In the genomic region with DNA sequence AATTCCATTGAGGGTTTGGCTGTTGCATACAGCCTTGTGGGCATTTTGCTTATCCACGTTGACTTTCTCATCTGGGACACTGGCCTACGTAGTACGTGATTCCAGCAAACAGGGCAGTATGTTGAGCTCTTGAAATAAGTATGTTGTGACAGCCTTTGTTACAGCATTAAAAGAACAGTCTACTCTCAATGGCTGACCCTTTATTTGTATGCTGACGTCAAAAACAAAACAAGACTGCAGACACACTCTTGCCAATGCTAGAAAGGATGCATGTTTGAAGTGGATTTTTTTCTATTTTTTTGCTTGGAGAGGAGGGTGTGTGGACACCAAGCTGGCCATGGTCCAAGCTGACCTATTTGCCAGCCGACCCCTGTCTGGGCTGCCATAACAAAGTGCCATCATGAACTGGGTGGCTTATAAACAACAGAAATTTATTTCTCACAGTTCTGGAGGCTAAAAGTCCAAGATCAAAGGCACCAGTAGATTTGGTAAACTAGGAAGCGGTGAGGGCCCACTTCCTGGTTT, we compare ENCODE assay signal across 8 cellular contexts. TPM values are rescaled to one million over a fixed set of nuclear protein-coding genes. Genes with fewer than 3 reads are reported as not detected.
DNase-seq lines count a peak whose midpoint lies in the region; ATAC-seq, FAIRE-seq and TF ChIP-seq lines count a peak whose summit lies in the region.

No MANE protein-coding gene starts in this region.

- no peak overlapping the region for H4K5ac ChIP-seq in H1 (ENCODE audit: insufficient read length, low read depth, low read length)

- H4K20me1 ChIP-seq in DND-41 (ENCODE audit: insufficient read depth, low read length) (no peaks in the 10 kb centered on the region), PC-9 (ENCODE audit: insufficient read depth) (no peaks in the 10 kb centered on the region), H1 (replicated peaks in 1 of 2; ENCODE audit: control insufficient read depth in 1 of 2, insufficient read depth in 2 of 2, low read length in 2 of 2) (no peaks in the 10 kb centered on the region)

- no peak overlapping the region for H4K12ac ChIP-seq in trophoblast cell (ENCODE audit: low read depth, low read length)

- TF ChIP-seq EP300 in H1 (IDR thresholded peaks at IDR 0.05; ENCODE audit: borderline replicate concordance in 1 of 2, low read depth in 2 of 2, low read length in 2 of 2) = no peak

- CTCF ChIA-PET in PC-9 (lab: Charles Lee) = interaction anchor here (0.8 to 1.9 kb wide), 2 partner anchors 11 to 26 kb away, joined by 3 to 10 read pairs; partner anchors contain the start of genes RALGAPB and SNHG17
- CTCF ChIA-PET in H1 (lab: Charles Lee; ENCODE audit: partially characterized antibody) = interaction anchor here (0.7 to 5.9 kb wide), 13 partner anchors 8 to 255 kb away, joined by 3 to 85 read pairs (median 4); partner anchors contain the start of genes RALGAPB and SNHG17

- no peaks in the 10 kb centered on the region; the same call in 1 of the 2 replicates for H3K23me2 ChIP-seq in H1 (ENCODE audit: low read depth, low read length)

- H3K79me1 ChIP-seq in H1 (ENCODE audit: low read depth, low read length) (peaks cover 3% of the 10 kb centered on the region; the same call in 1 of the 2 replicates), trophoblast cell (ENCODE audit: low read length) (peaks cover 4% of the 10 kb centered on the region)

- H2BK120ac ChIP-seq in H1 (replicated peaks; ENCODE audit: low read depth, low read length) (no peak overlapping the region), trophoblast cell (ENCODE audit: insufficient read depth, low read length, poor library complexity) (no peak overlapping the region)

- peak overlapping the region; percentile 96 for H3K9ac ChIP-seq in DND-41 (ENCODE audit: low read depth, low read length)
- H3K9ac ChIP-seq in H1 (replicated peaks in 1 of 4; ENCODE audit: extremely low read depth in 1 of 4, low read depth in 3 of 4, low read length in 3 of 4) = no peak overlapping the region
- H3K9ac ChIP-seq in trophoblast cell (ENCODE audit: low read length) = no peak overlapping the region

- no peak overlapping the region for H3K56ac ChIP-seq in H1 (replicated peaks; ENCODE audit: insufficient read length, low read depth, low read length)

- no peak for FAIRE-seq in H1 (lab: Jason Lieb, UNC)

- no peak overlapping the region for H2BK20ac ChIP-seq in H1 (ENCODE audit: low read length)

- H3K27me3 ChIP-seq in DND-41 (ENCODE audit: insufficient read depth, low read length, poor library complexity) (no peaks in the 10 kb centered on the region), PC-9 (ENCODE audit: insufficient read depth, low read depth) (no peaks in the 10 kb centered on the region), H1 (replicated peaks in 1 of 4; ENCODE audit: control insufficient read depth in 3 of 4, extremely low read depth in 1 of 4, insufficient read depth in 3 of 4, low read length in 3 of 4) (no peaks in the 10 kb centered on the region; a peak in 2 of 7 replicates), trophoblast cell (ENCODE audit: insufficient read depth, low read length) (no peaks in the 10 kb centered on the region)

- H3K27ac ChIP-seq in DND-41 (ENCODE audit: low read length) (peak overlapping the region; percentile 88), PC-9 (no peak overlapping the region), H1 (ENCODE audit: low read depth, low read length) (no peak overlapping the region), trophoblast cell (ENCODE audit: low read depth, low read length) (no peak overlapping the region)

- H2BK12ac ChIP-seq in H1 (ENCODE audit: low read depth, low read length) = no peak overlapping the region
- no peak overlapping the region for H2BK12ac ChIP-seq in trophoblast cell (ENCODE audit: low read length)

- H3K4me2 ChIP-seq in DND-41 (ENCODE audit: insufficient read depth, low read length) (peak overlapping the region; percentile 81), PC-9 (peak overlapping the region; percentile 86; the same call in 1 of the 2 replicates), H1 (ENCODE audit: insufficient read depth in 1 of 2, low read depth in 2 of 2, low read length in 2 of 2) (no peak overlapping the region), trophoblast cell (ENCODE audit: low read length) (no peak overlapping the region)

- no peak overlapping the region for H3K14ac ChIP-seq in H1 (ENCODE audit: insufficient read length)
- no peak overlapping the region for H3K14ac ChIP-seq in trophoblast cell (ENCODE audit: low read length)

- no peak for TF ChIP-seq POLR2A in H1 (IDR thresholded peaks at IDR 0.05; ENCODE audit: control extremely low read depth in 1 of 2, low read depth in 2 of 2, low read length in 2 of 2)

- H3K36me3 ChIP-seq in DND-41 (ENCODE audit: insufficient read depth, low read length) (peaks cover 18% of the 10 kb centered on the region), PC-9 (ENCODE audit: low read depth) (no peaks in the 10 kb centered on the region; the same call in 1 of the 2 replicates), H1 (ENCODE audit: control insufficient read depth in 2 of 4, insufficient read depth in 4 of 4, low read length in 3 of 4) (peaks cover 0 to 15% (median 6%) of the 10 kb centered on the region in 4 experiments; a peak in 4 of 8 replicates), trophoblast cell (ENCODE audit: control insufficient read depth in 1 of 2, insufficient read depth in 2 of 2, low read length in 2 of 2) (peaks cover 16 to 19% of the 10 kb centered on the region in 2 experiments)

- H3K4ac ChIP-seq in H1 (replicated peaks; ENCODE audit: insufficient read length, low read depth, low read length) (no peak overlapping the region), trophoblast cell (ENCODE audit: low read depth, low read length) (no peak overlapping the region)

- peak overlapping the region; percentile 85 for H2AFZ ChIP-seq in DND-41 (ENCODE audit: low read depth, low read length)
- H2AFZ ChIP-seq in PC-9 = peak overlapping the region; percentile 59; the same call in 1 of the 2 replicates
- peak overlapping the region; percentile 93 for H2AFZ ChIP-seq in H1 (ENCODE audit: low read length)
- H2AFZ ChIP-seq in trophoblast cell (ENCODE audit: insufficient read depth, low read length, poor library complexity) = peak overlapping the region; percentile 60

- 83% methylated on average over 6 of the region's 6 CpGs; no CpG with 5 or more reads in 1 of the 2 experiments for WGBS in H1 (ENCODE audit: extremely low coverage in 1 of 2, insufficient coverage in 1 of 2, insufficient read length in 1 of 2, insufficient replicate concordance in 2 of 2, low coverage in 1 of 2, low lambda C conversion rate in 2 of 2, missing lambda C conversion rate in 1 of 2), 2 experiments
- whole genome bisulfite sequencing in trophoblast cell (ENCODE audit: extremely low coverage, insufficient coverage, insufficient read length) = no CpG with 5 or more reads among the region's 6 CpGs

- no TSS peak for BruUV-seq in PC-9 (replicated peaks; lab: Mats Ljungman, UMichigan)

- H3K4me1 ChIP-seq in DND-41 (ENCODE audit: insufficient read depth, low read length) (peaks cover 27% of the 10 kb centered on the region), PC-9 (replicated peaks; ENCODE audit: insufficient read depth) (no peaks in the 10 kb centered on the region), H1 (replicated peaks in 1 of 4; ENCODE audit: control insufficient read depth in 3 of 4, insufficient read depth in 4 of 4, low read length in 3 of 4) (peaks cover 0 to 7% (median 4%) of the 10 kb centered on the region in 4 experiments; a peak in 4 of 7 replicates), trophoblast cell (ENCODE audit: control insufficient read depth in 1 of 2, insufficient read depth in 2 of 2, low read length in 2 of 2) (peaks cover 9% of the 10 kb centered on the region in 2 experiments)

- no peak for TF ChIP-seq RAD21 in H1 (IDR thresholded peaks at IDR 0.05 in 1 of 2, conservative IDR thresholded peaks at IDR 0.05 in 1 of 2; ENCODE audit: low read depth in 2 of 2, low read length in 2 of 2)

- H3K4me3 ChIP-seq in DND-41 (ENCODE audit: low read depth in 1 of 2, low read length in 2 of 2) (peak overlapping the region in 1 of 2 experiments; percentile 88; a peak in 2 of 4 replicates), PC-9 (peak overlapping the region; percentile 89; the same call in 1 of the 2 replicates), H1 (ENCODE audit: extremely low read depth in 1 of 4, insufficient read depth in 2 of 4, low read depth in 3 of 4, low read length in 4 of 4) (peak overlapping the region in 1 of 4 experiments; percentile 87; a peak in 1 of 8 replicates), trophoblast cell (ENCODE audit: low read depth, low read length) (no peak overlapping the region)

- H4K8ac ChIP-seq in H1 (ENCODE audit: extremely low read depth, insufficient read depth, low read length) (no peak overlapping the region), trophoblast cell (ENCODE audit: low read depth, low read length) (no peak overlapping the region)

- in situ Hi-C loops in G401 (cut with HindIII; ENCODE audit: low sequenced_read_pairs) = no loop called here

- H4K91ac ChIP-seq in H1 (replicated peaks; ENCODE audit: insufficient read length, low read length) (no peak overlapping the region), trophoblast cell (ENCODE audit: low read depth, low read length) (no peak overlapping the region)

- intact Hi-C loops in PC-9 (cut with micrococcal nuclease; ENCODE audit: unreplicated experiment) = loop anchor here (1.0 kb wide), 2 partner anchors 11 to 26 kb away; partner anchors contain the start of genes RALGAPB and SNHG17

- ATAC-seq in DND-41 (ENCODE audit: insufficient read depth, low read depth) (no peak), GM19035 (IDR thresholded peaks at IDR 0.05; ENCODE audit: unreplicated experiment) (no peak)

- H2BK15ac ChIP-seq in H1 (ENCODE audit: low read length) = no peak overlapping the region

- peaks cover 20% of the 10 kb centered on the region for H3K79me2 ChIP-seq in DND-41 (ENCODE audit: insufficient read depth, low read length)
- H3K79me2 ChIP-seq in PC-9 (ENCODE audit: low read depth) = peaks cover 13% of the 10 kb centered on the region
- no peaks in the 10 kb centered on the region for H3K79me2 ChIP-seq in H1 (ENCODE audit: control insufficient read depth in 1 of 2, insufficient read depth in 2 of 2, low read length in 2 of 2)
- peaks cover 6% of the 10 kb centered on the region for H3K79me2 ChIP-seq in trophoblast cell (ENCODE audit: control insufficient read depth, insufficient read depth, low read length, poor library complexity)

- H2BK5ac ChIP-seq in H1 (ENCODE audit: low read depth, low read length) (no peak overlapping the region), trophoblast cell (ENCODE audit: low read depth, low read length, poor library complexity) (no peak overlapping the region)

- no peak for DNase-seq in DND-41
- no peak for DNase-seq in PC-9
- DNase-seq in H1 (ENCODE audit: low read depth in 1 of 2, low spot score in 2 of 2) = no peak
- DNase-seq in trophoblast cell = no peak
- no peak for DNase-seq in cerebellum (ENCODE audit: low spot score)
- DNase-seq in G401 (ENCODE audit: low spot score) = no peak
- DNase-seq in SW480 (ENCODE audit: low spot score) = no peak

- no peak overlapping the region for H3K23ac ChIP-seq in H1 (ENCODE audit: insufficient read length)
- no peak overlapping the region for H3K23ac ChIP-seq in trophoblast cell (ENCODE audit: low read length)

- POLR2A ChIA-PET in PC-9 (lab: Charles Lee; ENCODE audit: unreplicated experiment) = interaction anchor here (0.6 to 0.7 kb wide), 3 partner anchors 11 to 1067 kb away, joined by 3 to 7 read pairs (median 4); partner anchors contain the start of genes RALGAPB and SNHG17
- POLR2A ChIA-PET in H1 (lab: Charles Lee; ENCODE audit: partially characterized antibody) = interaction anchor here (0.6 to 15.7 kb wide), 7 partner anchors 8 to 131 kb away, joined by 3 to 285 read pairs (median 5); partner anchors contain the start of genes RALGAPB and SNHG17

- TF ChIP-seq CTCF in DND-41 (IDR thresholded peaks at IDR 0.05; ENCODE audit: borderline replicate concordance, extremely low read depth, low read length, poor library complexity, severe bottlenecking) (no peak), PC-9 (conservative IDR thresholded peaks at IDR 0.05) (no peak), H1 (IDR thresholded peaks at IDR 0.05; ENCODE audit: control extremely low read depth in 1 of 3, insufficient read depth in 1 of 3, low read depth in 1 of 3, low read length in 3 of 3) (no peak)

- H3K9me3 ChIP-seq in DND-41 (ENCODE audit: insufficient read depth, low read length, severe bottlenecking) = no peaks in the 10 kb centered on the region
- no peaks in the 10 kb centered on the region for H3K9me3 ChIP-seq in PC-9 (ENCODE audit: insufficient read depth, low read depth)
- no peaks in the 10 kb centered on the region for H3K9me3 ChIP-seq in H1 (ENCODE audit: insufficient read depth in 2 of 2, low read depth in 1 of 2, low read length in 1 of 2)
- no peaks in the 10 kb centered on the region for H3K9me3 ChIP-seq in trophoblast cell (ENCODE audit: insufficient read depth, low read depth, low read length)

- no peak overlapping the region for H2AK5ac ChIP-seq in H1 (ENCODE audit: low read depth, low read length)
- H2AK5ac ChIP-seq in trophoblast cell (ENCODE audit: low read length) = no peak overlapping the region

- H3K18ac ChIP-seq in H1 (ENCODE audit: extremely low read depth, low read length) (0 out of 2 replicates have a peak overlapping the region, but pooled peaks have one; percentile 13), trophoblast cell (ENCODE audit: low read length) (no peak overlapping the region)

- no peaks in the 10 kb centered on the region for H3F3A ChIP-seq in PC-9 (ENCODE audit: insufficient read depth, low read depth)

- no peaks in the 10 kb centered on the region for H3K9me2 ChIP-seq in PC-9 (ENCODE audit: insufficient read depth)

RNA-seq across cellular contexts. Expression of gene SNHG17, which starts 10.8 kb away (rescaled TPM):
- 41.5 and 58.9 TPM in 2 replicates for total RNA-seq in PC-9 (2021)
- total RNA-seq in H1 (2021; fragmentation: NEBNext Ultra II Directional; extraction: Animal tissue kit (Norgen Biotek cat#: 25700)) = 59.8 and 63.1 TPM in 2 replicates
- polyA plus RNA-seq in H1 (2011; rRNA removed) = 59.4 and 74.4 TPM in 2 replicates
- polyA plus RNA-seq in H1 (2011; cell fraction: cytosol; rRNA removed) = 64.2 TPM
- 124 TPM for polyA plus RNA-seq in H1 (2011; cell fraction: nucleus; rRNA removed)
- 52.5 to 70.9 TPM (median 66.4 TPM) in 4 replicates for polyA plus RNA-seq in H1 (2012, experiment 1 of 2)
- 64.6 TPM for polyA plus RNA-seq in H1 (2012, experiment 2 of 2)
- 64.7 TPM for polyA plus RNA-seq in H1 (2013, experiment 1 of 2)
- 63.4 TPM for polyA plus RNA-seq in H1 (2013, experiment 2 of 2)
- polyA minus RNA-seq in H1 (2011; rRNA and poly(A)+ RNA removed) = 38.6 and 54.0 TPM in 2 replicates
- polyA minus RNA-seq in H1 (2011; cell fraction: cytosol; rRNA and poly(A)+ RNA removed) = 35.5 TPM
- 66.0 TPM for polyA minus RNA-seq in H1 (2011; cell fraction: nucleus; rRNA and poly(A)+ RNA removed)
- 44.8 and 45.5 TPM in 2 replicates for polyA plus RNA-seq in trophoblast cell (2013)
- 6.1 TPM for total RNA-seq in cerebellum
- total RNA-seq in G401 (2014; rRNA removed; shearing (Covaris generic)) = 64.7 and 97.1 TPM in 2 replicates

RNA-seq across cellular contexts. Expression of gene RALGAPB, which starts 26.7 kb away (rescaled TPM):
- 35.2 and 40.2 TPM in 2 replicates for total RNA-seq in PC-9 (2021)
- total RNA-seq in H1 (2021; fragmentation: NEBNext Ultra II Directional; extraction: Animal tissue kit (Norgen Biotek cat#: 25700)) = 33.8 and 35.1 TPM in 2 replicates
- 9.2 and 10.6 TPM in 2 replicates for polyA plus RNA-seq in H1 (2011; rRNA removed)
- polyA plus RNA-seq in H1 (2011; cell fraction: cytosol; rRNA removed) = 11.4 TPM
- polyA plus RNA-seq in H1 (2011; cell fraction: nucleus; rRNA removed) = 14.1 TPM
- 13.1 to 23.1 TPM (median 17.6 TPM) in 4 replicates for polyA plus RNA-seq in H1 (2012, experiment 1 of 2)
- 1.3 TPM for polyA plus RNA-seq in H1 (2012, experiment 2 of 2)
- 15.9 TPM for polyA plus RNA-seq in H1 (2013, experiment 1 of 2)
- polyA plus RNA-seq in H1 (2013, experiment 2 of 2) = 14.4 TPM
- polyA minus RNA-seq in H1 (2011; rRNA and poly(A)+ RNA removed) = 38.8 and 46.1 TPM in 2 replicates
- 21.9 TPM for polyA minus RNA-seq in H1 (2011; cell fraction: cytosol; rRNA and poly(A)+ RNA removed)
- 55.1 TPM for polyA minus RNA-seq in H1 (2011; cell fraction: nucleus; rRNA and poly(A)+ RNA removed)
- polyA plus RNA-seq in trophoblast cell (2013) = 32.2 and 33.1 TPM in 2 replicates
- 63.0 TPM for total RNA-seq in cerebellum
- 4.9 and 8.7 TPM in 2 replicates for total RNA-seq in G401 (2014; rRNA removed; shearing (Covaris generic))

Comparison
In these comparisons a context has a peak if more than half of its experiments do, and no peak if none do; other contexts are left out.
1. H3K4me2 ChIP-seq: peak in DND-41 (single experiment) and PC-9 (single experiment); none in H1 (0 of 2) and trophoblast cell (single experiment).
2. Peak in every context shown above with its lines, with median percentiles within 50 percentile points of each other: H2AFZ ChIP-seq.